ENCODE assay signal across 35 cellular contexts in genomic region chr6:168049277-168049676, GRCh38. TPM values are rescaled to one million over a fixed set of nuclear protein-coding genes. Genes with fewer than 3 reads are reported as not detected.
"Had no signal": no experiment of that assay in that cellular context is flagged by ENCODE, and none has a peak within 500 bp of the region (broad histone marks: within the 10 kb centered on the region; RNA-seq: fewer than 3 reads in every experiment).

No MANE protein-coding gene starts in this region.

- H3K9me3 ChIP-seq: adrenal gland, esophagus squamous epithelium, heart right ventricle, pancreas, prostate gland, stomach, suprapubic skin, transverse colon, uterus had no signal

- H3K4me3 ChIP-seq: adrenal gland, esophagus squamous epithelium, heart right ventricle, pancreas, prostate gland, smooth muscle cell, stomach, suprapubic skin, transverse colon, uterus had no signal

- ATAC-seq: naive thymus-derived CD4-positive, alpha-beta T cell; pancreas; stimulated activated naive B cell treated with anti-CD40 and anti-IgM and Interleukin-4, amounts not matched to agents 10 μg/mL and 1 μg/mL and 100 μg/mL, for 72 hours; T-helper 17 cell had no signal

- H3K4me1 ChIP-seq: adrenal gland, pancreas, prostate gland had no signal

- H3K36me3 ChIP-seq: adrenal gland, esophagus squamous epithelium, heart right ventricle, pancreas, prostate gland, stomach, suprapubic skin, transverse colon, uterus, WERI-Rb-1 had no signal

- H3K27me3 ChIP-seq: adrenal gland, esophagus squamous epithelium, heart right ventricle, pancreas, stomach, suprapubic skin, transverse colon, uterus had no signal

- DNase-seq: activated CD4-positive, alpha-beta T cell treated with anti-CD3 and anti-CD28 coated beads for 48 hours; activated CD4-positive, alpha-beta T cell treated with anti-CD3 and anti-CD28 coated beads, Interleukin-2, amount 50 U/mL, for 48 hours; activated CD8-positive, alpha-beta memory T cell treated with anti-CD3 and anti-CD28 coated beads for 24 hours; activated effector memory CD4-positive, alpha-beta T cell treated with Interleukin-2 at 50 U/mL for 16 hours; activated naive CD4-positive, alpha-beta T cell treated with Interleukin-2 at 50 U/mL for 16 hours; activated naive CD8-positive, alpha-beta T cell treated with anti-CD3 and anti-CD28 coated beads for 36 hours; adrenal gland; effector CD4-positive, alpha-beta T cell; esophagus squamous epithelium; foreskin melanocyte; heart right ventricle; kidney glomerular epithelial cell; mammary epithelial cell; midbrain; naive thymus-derived CD4-positive, alpha-beta T cell; retina; stimulated activated CD4-positive, alpha-beta T cell treated with anti-CD3 and anti-CD28 coated beads, Interleukin-15, amount 100 ng/mL, for 24 hours; stimulated activated CD4-positive, alpha-beta T cell treated with anti-CD3 and anti-CD28 coated beads, Interleukin-2, amount 100 ng/mL, for 24 hours; stimulated activated naive B cell treated with anti-CD40 and anti-IgM and Interleukin-4, amounts not matched to agents 10 μg/mL and 1 μg/mL and 100 μg/mL, for 72 hours; stomach; T-helper 17 cell; T1000; transverse colon; uterus; WERI-Rb-1 had no signal

- H3K27ac ChIP-seq: adrenal gland, epithelial cell of prostate, esophagus squamous epithelium, heart right ventricle, pancreas, prostate gland, stomach, suprapubic skin, transverse colon, uterus, WERI-Rb-1 had no signal

- FAIRE-seq: astrocyte, endometrium, pancreas had no signal

- H3K4me2 ChIP-seq: smooth muscle cell had no signal

RNA-seq across cellular contexts. Expression of gene FRMD1, which starts 29.7 kb away (rescaled TPM):
- total RNA-seq: activated naive CD8-positive, alpha-beta T cell treated with anti-CD3 and anti-CD28 coated beads for 36 hours; astrocyte; glomerular endothelial cell; mammary epithelial cell; naive thymus-derived CD4-positive, alpha-beta T cell; pancreas; smooth muscle cell; T-helper 17 cell had no signal
- polyA plus RNA-seq: naive thymus-derived CD4-positive, alpha-beta T cell; neural cell; smooth muscle cell had no signal

RNA-seq across cellular contexts. Expression of gene KIF25, which starts 51.8 kb away (rescaled TPM):
- total RNA-seq: activated naive CD8-positive, alpha-beta T cell treated with anti-CD3 and anti-CD28 coated beads for 36 hours; adrenal gland; astrocyte; glomerular endothelial cell; liver; mammary epithelial cell; T-helper 17 cell; transverse colon had no signal
- polyA plus RNA-seq: mammary epithelial cell; naive thymus-derived CD4-positive, alpha-beta T cell; neural cell had no signal
